22 cellular contexts compared by ENCODE assay signal in the genomic region with DNA sequence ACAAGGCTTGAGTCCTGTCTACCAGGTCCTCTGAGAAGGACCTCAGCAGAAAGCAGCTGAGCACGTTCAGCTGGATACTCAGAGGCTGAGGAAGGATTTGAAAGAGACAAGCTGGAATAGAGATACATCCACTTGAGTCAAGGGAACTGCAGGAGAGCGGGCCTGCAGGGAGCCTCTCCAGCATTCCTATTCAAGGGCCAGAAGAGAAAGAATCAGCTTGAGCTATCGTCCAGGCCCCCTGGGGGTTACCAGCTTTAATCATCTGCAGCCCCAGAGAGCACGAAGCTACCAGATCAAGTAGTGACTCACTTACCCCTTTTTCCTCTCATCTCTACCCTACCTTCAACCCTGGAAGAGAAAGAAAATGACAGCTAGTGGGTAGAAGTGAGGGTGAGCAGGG.
"Had no signal": no experiment of that assay in that cellular context is flagged by ENCODE, and none has a peak within 500 bp of the region (broad histone marks: within the 10 kb centered on the region; RNA-seq: fewer than 3 reads in every experiment).

No MANE protein-coding gene starts in this region.

- H3K9me3 Mint-ChIP-seq: activated CD4-positive, alpha-beta T cell treated with anti-CD3 and anti-CD28 coated beads, Interleukin-2, amount 10 ng/mL, durations not matched to agents 7 days and 5 days; activated T-cell treated with anti-CD3 and anti-CD28 coated beads, Interleukin-2, amount 50 U/mL, for 24 hours; activated T-helper 2 cell treated with anti-CD3 and anti-CD28 coated beads, Interferon-gamma antibody, Interleukin-2, Interleukin-4, amounts not matched to agents 10 μg/mL and 5 μg/mL and 100 μg/mL, durations not matched to agents 14 hours and 24 hours and 36 hours; mesothelial cell of epicardium; natural killer cell treated with Interleukin-12 subunit alpha and Interleukin-12 subunit beta and Interleukin-15 and Interleukin-18, amount 100 ng/mL, for 72 hours; T-helper 2 cell treated with Interferon-gamma antibody and Interleukin-4, amounts not matched to agents 5 μg/mL and 100 μg/mL, for 36 hours had no signal

- H3K36me3 Mint-ChIP-seq: mesothelial cell of epicardium; natural killer cell treated with Interleukin-12 subunit alpha and Interleukin-12 subunit beta and Interleukin-15 and Interleukin-18, amount 100 ng/mL, for 72 hours had no signal

- H3K27me3 Mint-ChIP-seq: activated CD4-positive, alpha-beta T cell treated with anti-CD3 and anti-CD28 coated beads, Interleukin-2, amount 10 ng/mL, durations not matched to agents 7 days and 5 days; activated T-cell treated with anti-CD3 and anti-CD28 coated beads, Interleukin-2, amount 50 U/mL, for 24 hours; natural killer cell treated with Interleukin-12 subunit alpha and Interleukin-12 subunit beta and Interleukin-15 and Interleukin-18, amount 100 ng/mL, for 72 hours had no signal

- H3K4me2 ChIP-seq: hepatocyte had no signal

- H3K27ac Mint-ChIP-seq: activated CD4-positive, alpha-beta T cell treated with anti-CD3 and anti-CD28 coated beads, Interleukin-2, amount 10 ng/mL, durations not matched to agents 7 days and 5 days; activated CD8-positive, alpha-beta T cell treated with anti-CD3 and anti-CD28 coated beads, Interleukin-2, amount 10 ng/mL, durations not matched to agents 7 days and 5 days; activated T-cell treated with anti-CD3 and anti-CD28 coated beads, Interleukin-2, amount 50 U/mL, for 24 hours; activated T-helper 2 cell treated with anti-CD3 and anti-CD28 coated beads, Interferon-gamma antibody, Interleukin-2, Interleukin-4, amounts not matched to agents 10 μg/mL and 5 μg/mL and 100 μg/mL, durations not matched to agents 14 hours and 24 hours and 36 hours; mesothelial cell of epicardium; T-helper 2 cell treated with Interferon-gamma antibody and Interleukin-4, amounts not matched to agents 5 μg/mL and 100 μg/mL, for 36 hours had no signal

- H3K4me1 ChIP-seq: esophagus muscularis mucosa, foreskin keratinocyte, sigmoid colon, spleen, tibial artery had no signal

- H3K9me3 ChIP-seq: esophagus muscularis mucosa, sigmoid colon, spleen, tibial artery had no signal

- H3K4me1 Mint-ChIP-seq: activated CD4-positive, alpha-beta T cell treated with anti-CD3 and anti-CD28 coated beads, Interleukin-2, amount 10 ng/mL, durations not matched to agents 7 days and 5 days; mesothelial cell of epicardium had no signal

- H3K27me3 ChIP-seq: esophagus muscularis mucosa, foreskin keratinocyte, hepatocyte, sigmoid colon, spleen, tibial artery had no signal

- H3K27ac ChIP-seq: esophagus muscularis mucosa, foreskin keratinocyte, hepatocyte, sigmoid colon, spleen, tibial artery had no signal

- H2AFZ ChIP-seq: hepatocyte had no signal

- H3K36me3 ChIP-seq: esophagus muscularis mucosa, sigmoid colon, spleen, tibial artery had no signal

- ATAC-seq: activated CD4-positive, CD25-positive, alpha-beta regulatory T cell treated with anti-CD3 and anti-CD28 coated beads, Interleukin-2, amount 50 U/mL, for 24 hours; activated CD8-positive, alpha-beta T cell treated with anti-CD3 and anti-CD28 coated beads, Interleukin-2, amount 10 ng/mL, durations not matched to agents 7 days and 5 days; foreskin keratinocyte; left lobe of liver; natural killer cell treated with Interleukin-12 subunit alpha and Interleukin-12 subunit beta and Interleukin-15 and Interleukin-18, amount 100 ng/mL, for 72 hours had no signal

- H3K4me3 Mint-ChIP-seq: activated CD4-positive, alpha-beta T cell treated with anti-CD3 and anti-CD28 coated beads, Interleukin-2, amount 10 ng/mL, durations not matched to agents 7 days and 5 days; activated CD8-positive, alpha-beta T cell treated with anti-CD3 and anti-CD28 coated beads, Interleukin-2, amount 10 ng/mL, durations not matched to agents 7 days and 5 days; activated T-cell treated with anti-CD3 and anti-CD28 coated beads, Interleukin-2, amount 50 U/mL, for 24 hours; mesothelial cell of epicardium; natural killer cell treated with Interleukin-12 subunit alpha and Interleukin-12 subunit beta and Interleukin-15 and Interleukin-18, amount 100 ng/mL, for 72 hours; T-helper 2 cell treated with Interferon-gamma antibody and Interleukin-4, amounts not matched to agents 5 μg/mL and 100 μg/mL, for 36 hours had no signal

- H3K79me2 ChIP-seq: hepatocyte had no signal

- DNase-seq: activated CD4-positive, alpha-beta T cell treated with anti-CD3 and anti-CD28 coated beads, Interleukin-2, amount 10 ng/mL, durations not matched to agents 7 days and 5 days; activated CD8-positive, alpha-beta T cell treated with anti-CD3 and anti-CD28 coated beads, Interleukin-2, amount 10 ng/mL, durations not matched to agents 7 days and 5 days; activated naive CD4-positive, alpha-beta T cell treated with Interleukin-2 at 50 U/mL for 16 hours; activated T-cell treated with anti-CD3 and anti-CD28 coated beads, Interleukin-2, amount 50 U/mL, for 24 hours; aorta; effector CD4-positive, alpha-beta T cell; foreskin keratinocyte; nucleus accumbens; sigmoid colon; spleen; stimulated activated CD4-positive, alpha-beta T cell treated with anti-CD3 and anti-CD28 coated beads, Interleukin-4, amount 100 ng/mL, for 4 hours; stimulated activated naive CD4-positive, alpha-beta T cell; tibial artery had no signal

- H3K4me3 ChIP-seq: esophagus muscularis mucosa, hepatocyte, lung, sigmoid colon, spleen, tibial artery had no signal
